8 cellular contexts compared by ENCODE assay signal in genomic region chr15:85408270-85408746, GRCh38. TPM values are rescaled to one million over a fixed set of nuclear protein-coding genes. Genes with fewer than 3 reads are reported as not detected.
DNase-seq lines count a peak whose midpoint lies in the region; ATAC-seq lines count a peak whose summit lies in the region.

No MANE protein-coding gene starts in this region.

- no peaks in the 10 kb centered on the region for H3K27me3 Mint-ChIP-seq in activated T-cell treated with anti-CD3 and anti-CD28 coated beads, Interleukin-2, amount 50 U/mL, for 72 hours (ENCODE audit: low read depth)
- no peaks in the 10 kb centered on the region for H3K27me3 Mint-ChIP-seq in stimulated activated memory B cell treated with anti-CD40 and anti-IgM and Interleukin-4, amounts not matched to agents 10 μg/mL and 1 μg/mL and 100 μg/mL, for 72 hours

- H3K4me3 Mint-ChIP-seq in activated T-cell treated with anti-CD3 and anti-CD28 coated beads, Interleukin-2, amount 50 U/mL, for 72 hours = peak overlapping the region; percentile 59 to 66
- peak overlapping the region; percentile 32 for H3K4me3 Mint-ChIP-seq in stimulated activated memory B cell treated with anti-CD40 and anti-IgM and Interleukin-4, amounts not matched to agents 10 μg/mL and 1 μg/mL and 100 μg/mL, for 72 hours

- peaks cover 0 to 4% of the 10 kb centered on the region in 2 donors for H3K36me3 Mint-ChIP-seq in activated T-cell treated with anti-CD3 and anti-CD28 coated beads, Interleukin-2, amount 50 U/mL, for 72 hours (ENCODE audit: insufficient read depth in 2 of 2)
- H3K36me3 Mint-ChIP-seq in stimulated activated memory B cell treated with anti-CD40 and anti-IgM and Interleukin-4, amounts not matched to agents 10 μg/mL and 1 μg/mL and 100 μg/mL, for 72 hours = peaks cover 12% of the 10 kb centered on the region

- H3K9me3 Mint-ChIP-seq in activated T-cell treated with anti-CD3 and anti-CD28 coated beads, Interleukin-2, amount 50 U/mL, for 72 hours = no peaks in the 10 kb centered on the region
- H3K9me3 Mint-ChIP-seq in stimulated activated memory B cell treated with anti-CD40 and anti-IgM and Interleukin-4, amounts not matched to agents 10 μg/mL and 1 μg/mL and 100 μg/mL, for 72 hours = no peaks in the 10 kb centered on the region

- ATAC-seq in HG03280 (IDR thresholded peaks at IDR 0.05; ENCODE audit: unreplicated experiment) = peak; percentile 47
- peak; percentile 66 to 69 for ATAC-seq in activated T-cell treated with anti-CD3 and anti-CD28 coated beads, Interleukin-2, amount 50 U/mL, for 72 hours (replicated peaks in 1 of 2)
- peak; percentile 88 for ATAC-seq in stimulated activated memory B cell treated with anti-CD40 and anti-IgM and Interleukin-4, amounts not matched to agents 10 μg/mL and 1 μg/mL and 100 μg/mL, for 72 hours

- DNase-seq in SIG-M5 treated with dmso at 0.1 percent for 504 hours (lab: John Stamatoyannopoulos, UW; ENCODE audit: unreplicated experiment) (peak; percentile 47), SIG-M5 (lab: John Stamatoyannopoulos, UW) (no peak), GM19238 (ENCODE audit: insufficient read length, low spot score) (no peak), NCI-H1436 treated with DMSO at 0.1 percent for 48 hours (lab: John Stamatoyannopoulos, UW) (no peak)
- DNase-seq in activated T-cell treated with anti-CD3 and anti-CD28 coated beads, Interleukin-2, amount 50 U/mL, for 72 hours = peak; percentile 44 to 49
- DNase-seq in effector CD8-positive, alpha-beta T cell (lab: John Stamatoyannopoulos, UW) = no peak

- H3K4me1 Mint-ChIP-seq in activated T-cell treated with anti-CD3 and anti-CD28 coated beads, Interleukin-2, amount 50 U/mL, for 72 hours (ENCODE audit: low read depth) = peaks cover 97% of the 10 kb centered on the region
- H3K4me1 Mint-ChIP-seq in stimulated activated memory B cell treated with anti-CD40 and anti-IgM and Interleukin-4, amounts not matched to agents 10 μg/mL and 1 μg/mL and 100 μg/mL, for 72 hours = peaks cover 79% of the 10 kb centered on the region

- H3K27ac Mint-ChIP-seq in activated T-cell treated with anti-CD3 and anti-CD28 coated beads, Interleukin-2, amount 50 U/mL, for 72 hours = peak overlapping the region; percentile 84
- peak overlapping the region; percentile 94 for H3K27ac Mint-ChIP-seq in stimulated activated memory B cell treated with anti-CD40 and anti-IgM and Interleukin-4, amounts not matched to agents 10 μg/mL and 1 μg/mL and 100 μg/mL, for 72 hours

RNA-seq across cellular contexts. Expression of gene AKAP13, which starts 27.9 kb away (rescaled TPM):
- 100 to 1,000 TPM; 134 to 185 TPM for total RNA-seq in activated T-cell treated with anti-CD3 and anti-CD28 coated beads, Interleukin-2, amount 50 U/mL, for 72 hours

Comparison
In these comparisons a context has a peak if more than half of its experiments do, and no peak if none do; other contexts are left out.
1. DNase-seq: peak in SIG-M5 treated with dmso at 0.1 percent for 504 hours (single experiment) and activated T-cell treated with anti-CD3 and anti-CD28 coated beads, Interleukin-2, amount 50 U/mL, for 72 hours (2 of 2); none in SIG-M5 (single experiment), GM19238 (single experiment), effector CD8-positive, alpha-beta T cell (single experiment) and NCI-H1436 treated with DMSO at 0.1 percent for 48 hours (single experiment).
2. Peak in every context shown above with its lines, with median percentiles within 50 percentile points of each other: ATAC-seq.